In genomic region chr11:85758026-85758425, GRCh38 we compare ENCODE assay signal across 33 cellular contexts. TPM values are rescaled to one million over a fixed set of nuclear protein-coding genes. Genes with fewer than 3 reads are reported as not detected.
DNase-seq lines count a peak whose midpoint lies in the region; ATAC-seq, FAIRE-seq and TF ChIP-seq lines count a peak whose summit lies in the region.
"Had no signal": no experiment of that assay in that cellular context is flagged by ENCODE, and none has a peak within 500 bp of the region (broad histone marks: within the 10 kb centered on the region; RNA-seq: fewer than 3 reads in every experiment).

No MANE protein-coding gene starts in this region.

- no peak overlapping the region for H2AFZ ChIP-seq in PC-3 (ENCODE audit: low read length)

- H3K27me3 ChIP-seq in PC-3 (ENCODE audit: low read length) (no peaks in the 10 kb centered on the region), tibial artery (no peaks in the 10 kb centered on the region)
- H3K27me3 ChIP-seq: cardiac muscle cell had no signal

- H3K36me3 ChIP-seq in PC-3 (ENCODE audit: low read depth, low read length): peaks cover 5% of the 10 kb centered on the region; the same call in 1 of the 2 replicates
- H3K36me3 ChIP-seq in tibial artery: no peaks in the 10 kb centered on the region
- no peaks in the 10 kb centered on the region for H3K36me3 ChIP-seq in kidney (ENCODE audit: control insufficient read depth in 1 of 2, insufficient read depth in 2 of 2, low read length in 2 of 2)
- H3K36me3 ChIP-seq: cardiac muscle cell, left ventricle myocardium inferior had no signal

- no peak for DNase-seq in activated naive CD4-positive, alpha-beta T cell treated with anti-CD3 and anti-CD28 coated beads for 36 hours
- no peak for DNase-seq in activated naive CD4-positive, alpha-beta T cell treated with anti-CD3 and anti-CD28 coated beads, Interleukin-2, amount 50 U/mL, for 16 hours
- DNase-seq in PC-3: peak; percentile 47
- DNase-seq in islet precursor cell: peak; percentile 57
- DNase-seq in tibial artery: no peak
- DNase-seq in head of caudate nucleus: no peak
- DNase-seq in kidney: no peak
- DNase-seq: ACHN; activated CD4-positive, alpha-beta memory T cell treated with anti-CD3 and anti-CD28 coated beads for 36 hours; activated effector memory CD4-positive, alpha-beta T cell treated with anti-CD3 and anti-CD28 coated beads, Interleukin-2, amount 50 U/mL, for 16 hours; activated naive CD8-positive, alpha-beta T cell treated with anti-CD3 and anti-CD28 coated beads, Interleukin-2, amount 50 U/mL, for 24 hours; cortex of kidney; DMS153; erythroblast; Kasumi-1; left ventricle myocardium inferior; mesenchymal stem cell; MV-4-11; NCI-H1436; NCI-H2081; NCI-H446; nucleus accumbens; stimulated activated CD4-positive, alpha-beta T cell treated with anti-CD3 and anti-CD28 coated beads, Interleukin-4, amount 100 ng/mL, for 1 hour; trophoblast cell had no signal

- no peaks in the 10 kb centered on the region for H3K9me3 ChIP-seq in PC-3 (ENCODE audit: low read length)
- H3K9me3 ChIP-seq in tibial artery: no peaks in the 10 kb centered on the region
- H3K9me3 ChIP-seq in kidney (ENCODE audit: control insufficient read depth in 1 of 2, low read length in 2 of 2): no peaks in the 10 kb centered on the region
- H3K9me3 ChIP-seq: left ventricle myocardium inferior had no signal

- TF ChIP-seq CTCF in PC-3 (conservative IDR thresholded peaks at IDR 0.05; ENCODE audit: low read depth, low read length) (no peak), tibial artery (IDR thresholded peaks at IDR 0.05) (no peak), kidney (IDR thresholded peaks at IDR 0.05; ENCODE audit: borderline replicate concordance, extremely low read depth, insufficient read depth) (no peak)

- CTCF ChIA-PET in activated naive CD4-positive, alpha-beta T cell treated with anti-CD3 and anti-CD28 coated beads for 36 hours (lab: Charles Lee): no interaction called here
- CTCF ChIA-PET in PC-3 (lab: Charles Lee): no interaction called here

- no peaks in the 10 kb centered on the region for H4K20me1 ChIP-seq in PC-3 (ENCODE audit: low read length)

- POLR2A ChIA-PET in PC-3 (lab: Charles Lee; ENCODE audit: unreplicated experiment): no interaction called here

- H3K4me3 ChIP-seq in PC-3 (ENCODE audit: low read length): no peak overlapping the region
- H3K4me3 ChIP-seq in tibial artery: no peak overlapping the region
- H3K4me3 ChIP-seq in kidney (ENCODE audit: low read length in 2 of 2): no peak overlapping the region
- H3K4me3 ChIP-seq: cardiac muscle cell, left ventricle myocardium inferior had no signal

- ATAC-seq in PC-3 (no peak), GM19324 (IDR thresholded peaks at IDR 0.05; ENCODE audit: low FRiP score, unreplicated experiment) (no peak)
- ATAC-seq: activated CD4-positive, CD25-positive, alpha-beta regulatory T cell treated with anti-CD3 and anti-CD28 coated beads, Interleukin-2, amount 50 U/mL, for 24 hours; HCT116; sciatic nerve had no signal

- no peak overlapping the region for H3K4me2 ChIP-seq in PC-3 (ENCODE audit: low read length)

- H3K9ac ChIP-seq in PC-3 (ENCODE audit: low read length) (no peak overlapping the region), kidney (ENCODE audit: low read length in 2 of 2) (no peak overlapping the region)

- H3K27ac Mint-ChIP-seq in activated naive CD4-positive, alpha-beta T cell treated with anti-CD3 and anti-CD28 coated beads for 36 hours: peak overlapping the region; percentile 3
- H3K27ac Mint-ChIP-seq: activated CD4-positive, alpha-beta memory T cell treated with anti-CD3 and anti-CD28 coated beads for 36 hours; B cell; progenitor cell of endocrine pancreas had no signal

- intact Hi-C loops in activated naive CD4-positive, alpha-beta T cell treated with anti-CD3 and anti-CD28 coated beads for 36 hours (cut with micrococcal nuclease): loop anchor here (1.0 to 10.0 kb wide), 3 partner anchors 9 to 917 kb away; partner anchors contain the start of gene ME3
- intact Hi-C loops in PC-3 (cut with micrococcal nuclease) (no loop called here), tibial artery (cut with DNase I; ENCODE audit: low total_unique reads) (no loop called here), head of caudate nucleus (cut with DNase I) (no loop called here), kidney (cut with DNase I) (no loop called here)

- H3K9me2 ChIP-seq in PC-3 (replicated peaks; ENCODE audit: low read length): no peaks in the 10 kb centered on the region

- H3K4me3 Mint-ChIP-seq in activated naive CD4-positive, alpha-beta T cell treated with anti-CD3 and anti-CD28 coated beads for 36 hours: no peak overlapping the region
- H3K4me3 Mint-ChIP-seq: activated CD4-positive, alpha-beta memory T cell treated with anti-CD3 and anti-CD28 coated beads for 36 hours; activated naive CD8-positive, alpha-beta T cell treated with anti-CD3 and anti-CD28 coated beads, Interleukin-2, amount 50 U/mL, for 24 hours; B cell had no signal

- H3K27ac ChIP-seq in PC-3 (ENCODE audit: low read length): peak overlapping the region; percentile 31
- peak overlapping the region; percentile 49 to 64 for H3K27ac ChIP-seq in tibial artery
- H3K27ac ChIP-seq in kidney (ENCODE audit: low read depth in 2 of 2, low read length in 2 of 2): no peak overlapping the region
- H3K27ac ChIP-seq: cardiac muscle cell, left ventricle myocardium inferior had no signal

- H3K79me2 ChIP-seq in PC-3 (ENCODE audit: low read length): no peaks in the 10 kb centered on the region

- FAIRE-seq in kidney (lab: Jason Lieb, UNC): no peak
- FAIRE-seq: astrocyte, GM12892 had no signal

- H3K4me1 Mint-ChIP-seq in activated naive CD4-positive, alpha-beta T cell treated with anti-CD3 and anti-CD28 coated beads for 36 hours (ENCODE audit: low read depth): peaks cover 75% of the 10 kb centered on the region

- no peaks in the 10 kb centered on the region for H3F3A ChIP-seq in PC-3 (ENCODE audit: low read length, unreplicated experiment)

- no TSS peak for BruUV-seq in PC-3 (replicated peaks; lab: Mats Ljungman, UMichigan)

- H3K4me1 ChIP-seq in PC-3 (ENCODE audit: insufficient read depth, low read length) (peaks cover 38% of the 10 kb centered on the region), tibial artery (peaks cover 0 to 67% (median 25%) of the 10 kb centered on the region in 4 donors), kidney (ENCODE audit: control insufficient read depth in 1 of 2, insufficient read depth in 1 of 2, low read depth in 1 of 2, low read length in 2 of 2) (peaks cover 0 to 6% of the 10 kb centered on the region in 2 donors)
- H3K4me1 ChIP-seq: left ventricle myocardium inferior had no signal

- no peaks in the 10 kb centered on the region for H3K27me3 Mint-ChIP-seq in activated naive CD4-positive, alpha-beta T cell treated with anti-CD3 and anti-CD28 coated beads for 36 hours (ENCODE audit: low read depth)
- H3K27me3 Mint-ChIP-seq: activated CD4-positive, alpha-beta memory T cell treated with anti-CD3 and anti-CD28 coated beads for 36 hours; activated naive CD8-positive, alpha-beta T cell treated with anti-CD3 and anti-CD28 coated beads, Interleukin-2, amount 50 U/mL, for 24 hours; B cell; progenitor cell of endocrine pancreas had no signal

- H3K9me3 Mint-ChIP-seq in activated naive CD4-positive, alpha-beta T cell treated with anti-CD3 and anti-CD28 coated beads for 36 hours: no peaks in the 10 kb centered on the region
- H3K9me3 Mint-ChIP-seq: activated CD4-positive, alpha-beta memory T cell treated with anti-CD3 and anti-CD28 coated beads for 36 hours had no signal

- H3K36me3 Mint-ChIP-seq in activated naive CD4-positive, alpha-beta T cell treated with anti-CD3 and anti-CD28 coated beads for 36 hours (ENCODE audit: low read depth): peaks cover 2% of the 10 kb centered on the region

RNA-seq across cellular contexts. Expression of gene SYTL2, which starts 52.9 kb away (rescaled TPM):
- total RNA-seq in activated naive CD4-positive, alpha-beta T cell treated with anti-CD3 and anti-CD28 coated beads for 36 hours: 10 to 100 TPM; 13.8 to 13.9 TPM
- 51.7 and 57.1 TPM in 2 replicates for total RNA-seq in PC-3 (2014; rRNA removed)
- total RNA-seq in kidney: 187 TPM
- 19.8 TPM for polyA plus RNA-seq in kidney (ENCODE audit: insufficient read depth, low read depth, low replicate concordance)

Comparison
In these comparisons a context has a peak if more than half of its experiments do, and no peak if none do; other contexts are left out.
1. DNase-seq: peak in PC-3 (single experiment) and islet precursor cell (single experiment); none in activated naive CD4-positive, alpha-beta T cell treated with anti-CD3 and anti-CD28 coated beads for 36 hours (single experiment), activated naive CD4-positive, alpha-beta T cell treated with anti-CD3 and anti-CD28 coated beads, Interleukin-2, amount 50 U/mL, for 16 hours (single experiment), tibial artery (0 of 2), head of caudate nucleus (0 of 42) and kidney (single experiment).
2. H3K27ac ChIP-seq: peak in PC-3 (single experiment) and tibial artery (2 of 2); none in kidney (0 of 2).